Comparison of ENCODE assay signal across 14 cellular contexts in genomic region chr7:140213684-140214074, GRCh38. TPM values are rescaled to one million over a fixed set of nuclear protein-coding genes. Genes with fewer than 3 reads are reported as not detected.
DNase-seq lines count a peak whose midpoint lies in the region; ATAC-seq and FAIRE-seq lines count a peak whose summit lies in the region.
"Had no signal": no experiment of that assay in that cellular context is flagged by ENCODE, and none has a peak within 500 bp of the region (broad histone marks: within the 10 kb centered on the region; RNA-seq: fewer than 3 reads in every experiment).

No MANE protein-coding gene starts in this region.

- H3K4me3 ChIP-seq in BLaER1, result no peak overlapping the region
- peak overlapping the region in 1 of 2 experiments; percentile 38 for H3K4me3 ChIP-seq in mesenchymal stem cell (ENCODE audit: insufficient read depth in 1 of 2, low read depth in 1 of 2, low read length in 2 of 2)
- H3K4me3 ChIP-seq: psoas muscle had no signal

- H3K36me3 ChIP-seq in BLaER1, result no peaks in the 10 kb centered on the region
- no peaks in the 10 kb centered on the region for H3K36me3 ChIP-seq in mesenchymal stem cell (ENCODE audit: control insufficient read depth in 1 of 2, insufficient read depth in 2 of 2, low read depth in 1 of 2, low read length in 2 of 2)

- H4K20me1 ChIP-seq in BLaER1, result no peaks in the 10 kb centered on the region

- H3K27me3 ChIP-seq in BLaER1 (no peaks in the 10 kb centered on the region), mesenchymal stem cell (ENCODE audit: control insufficient read depth in 1 of 2, insufficient read depth in 1 of 2, low read length in 2 of 2) (peaks cover 0 to 35% of the 10 kb centered on the region in 2 experiments)

- no peak for FAIRE-seq in frontal cortex (lab: Jason Lieb, UNC)
- FAIRE-seq: endothelial cell of umbilical vein had no signal

- H3K14ac ChIP-seq in mesenchymal stem cell (ENCODE audit: low read length in 2 of 2), result no peak overlapping the region

- no peak overlapping the region for H2BK12ac ChIP-seq in mesenchymal stem cell (ENCODE audit: low read length in 2 of 2)

- H2AFZ ChIP-seq in mesenchymal stem cell (ENCODE audit: low read depth, low read length), result no peak overlapping the region

- H3K4me1 Mint-ChIP-seq in activated CD4-positive, alpha-beta memory T cell treated with anti-CD3 and anti-CD28 coated beads, Interleukin-2, amount 10 ng/mL, durations not matched to agents 7 days and 5 days, result peaks cover 67% of the 10 kb centered on the region

- H2BK15ac ChIP-seq in mesenchymal stem cell (ENCODE audit: low read depth, poor library complexity, severe bottlenecking), result no peak overlapping the region

- H3K79me1 ChIP-seq in mesenchymal stem cell (replicated peaks; ENCODE audit: low read length, poor library complexity, severe bottlenecking), result no peaks in the 10 kb centered on the region

- peak; percentile 33 for ATAC-seq in GM21515 (IDR thresholded peaks at IDR 0.05; ENCODE audit: unreplicated experiment)
- no peak for ATAC-seq in GM18873 (IDR thresholded peaks at IDR 0.05; ENCODE audit: low FRiP score, unreplicated experiment)
- ATAC-seq: psoas muscle had no signal

- no peak overlapping the region for H3K18ac ChIP-seq in mesenchymal stem cell (ENCODE audit: low read depth in 1 of 2, low read length in 2 of 2)

- no peak overlapping the region for H2BK120ac ChIP-seq in mesenchymal stem cell (ENCODE audit: low read depth, low read length)

- no peak overlapping the region for H2BK5ac ChIP-seq in mesenchymal stem cell (ENCODE audit: low read depth, low read length, poor library complexity, severe bottlenecking)

- no peak overlapping the region for H4K91ac ChIP-seq in mesenchymal stem cell (ENCODE audit: low read length)

- no peak for DNase-seq in activated CD4-positive, alpha-beta memory T cell treated with anti-CD3 and anti-CD28 coated beads, Interleukin-2, amount 10 ng/mL, durations not matched to agents 7 days and 5 days
- DNase-seq in mesenchymal stem cell (no peak), frontal cortex (ENCODE audit: low spot score in 2 of 2) (no peak), NCI-H446 treated with DMSO at 0.1 percent for 48 hours (lab: John Stamatoyannopoulos, UW) (no peak), NCI-H2107 (lab: John Stamatoyannopoulos, UW) (no peak)
- DNase-seq: activated effector memory CD4-positive, alpha-beta T cell treated with anti-CD3 and anti-CD28 coated beads, Interleukin-2, amount 50 U/mL, for 16 hours; stimulated activated CD4-positive, alpha-beta T cell treated with anti-CD3 and anti-CD28 coated beads, Interleukin-4, amount 100 ng/mL, for 24 hours had no signal

- H3K27me3 Mint-ChIP-seq in activated CD4-positive, alpha-beta memory T cell treated with anti-CD3 and anti-CD28 coated beads, Interleukin-2, amount 10 ng/mL, durations not matched to agents 7 days and 5 days, result no peaks in the 10 kb centered on the region
- H3K27me3 Mint-ChIP-seq: stimulated activated naive CD8-positive, alpha-beta T cell treated with anti-CD3 and anti-CD28 coated beads, Interleukin-15, Interleukin-2, amounts not matched to agents 100 ng/mL and 50 ng/mL, for 24 hours had no signal

- H3K36me3 Mint-ChIP-seq in activated CD4-positive, alpha-beta memory T cell treated with anti-CD3 and anti-CD28 coated beads, Interleukin-2, amount 10 ng/mL, durations not matched to agents 7 days and 5 days (ENCODE audit: low read depth), result peaks cover 18% of the 10 kb centered on the region

- H3K4ac ChIP-seq in mesenchymal stem cell (ENCODE audit: low read depth in 1 of 2, low read length in 2 of 2), result no peak overlapping the region

- H3K27ac ChIP-seq in BLaER1 (no peak overlapping the region), mesenchymal stem cell (ENCODE audit: low read length, poor library complexity, severe bottlenecking) (no peak overlapping the region)
- H3K27ac ChIP-seq: C4-2B, psoas muscle had no signal

- H3K27ac Mint-ChIP-seq in activated CD4-positive, alpha-beta memory T cell treated with anti-CD3 and anti-CD28 coated beads, Interleukin-2, amount 10 ng/mL, durations not matched to agents 7 days and 5 days, result peak overlapping the region; percentile 65

- H2AK5ac ChIP-seq in mesenchymal stem cell (ENCODE audit: low read length, severe bottlenecking), result no peak overlapping the region

- H3K9me3 Mint-ChIP-seq in activated CD4-positive, alpha-beta memory T cell treated with anti-CD3 and anti-CD28 coated beads, Interleukin-2, amount 10 ng/mL, durations not matched to agents 7 days and 5 days, result peaks cover 17% of the 10 kb centered on the region
- H3K9me3 Mint-ChIP-seq: stimulated activated naive CD8-positive, alpha-beta T cell treated with anti-CD3 and anti-CD28 coated beads, Interleukin-15, Interleukin-2, amounts not matched to agents 100 ng/mL and 50 ng/mL, for 24 hours had no signal

- WGBS in mesenchymal stem cell, result 82% methylated on average over 3 of the region's 3 CpGs

- H3K4me2 ChIP-seq in BLaER1 (peak overlapping the region; percentile 44; the same call in 1 of the 2 replicates), mesenchymal stem cell (ENCODE audit: low read length, poor library complexity, severe bottlenecking) (no peak overlapping the region)

- no peak overlapping the region for H3K9ac ChIP-seq in BLaER1
- peak overlapping the region; percentile 26 for H3K9ac ChIP-seq in mesenchymal stem cell (ENCODE audit: low read length)

- H3K9me3 ChIP-seq in BLaER1 (peaks cover 11% of the 10 kb centered on the region), mesenchymal stem cell (ENCODE audit: control insufficient read depth, low read length) (no peaks in the 10 kb centered on the region)
- H3K9me3 ChIP-seq: psoas muscle had no signal

- POLR2A ChIA-PET in activated CD4-positive, alpha-beta memory T cell treated with anti-CD3 and anti-CD28 coated beads, Interleukin-2, amount 10 ng/mL, durations not matched to agents 7 days and 5 days (lab: Charles Lee), result interaction anchor here (1.5 to 16.0 kb wide), 6 partner anchors 12 to 264 kb away, joined by 4 to 318 read pairs (median 35); partner anchors contain the start of gene KDM7A

- H3K4me3 Mint-ChIP-seq in activated CD4-positive, alpha-beta memory T cell treated with anti-CD3 and anti-CD28 coated beads, Interleukin-2, amount 10 ng/mL, durations not matched to agents 7 days and 5 days, result no peak overlapping the region
- H3K4me3 Mint-ChIP-seq: stimulated activated naive CD8-positive, alpha-beta T cell treated with anti-CD3 and anti-CD28 coated beads, Interleukin-15, Interleukin-2, amounts not matched to agents 100 ng/mL and 50 ng/mL, for 24 hours had no signal

- peaks cover 39% of the 10 kb centered on the region for H3K4me1 ChIP-seq in BLaER1
- peaks cover 1% of the 10 kb centered on the region for H3K4me1 ChIP-seq in mesenchymal stem cell (ENCODE audit: control insufficient read depth, insufficient read depth, low read depth, low read length)
- H3K4me1 ChIP-seq: psoas muscle had no signal

- CTCF ChIA-PET in activated CD4-positive, alpha-beta memory T cell treated with anti-CD3 and anti-CD28 coated beads, Interleukin-2, amount 10 ng/mL, durations not matched to agents 7 days and 5 days (lab: Charles Lee), result interaction anchor here (1.0 kb wide), 1 partner anchor 40 kb away, joined by 3 read pairs; no protein-coding TSS in a partner anchor

- no peak overlapping the region for H4K8ac ChIP-seq in mesenchymal stem cell (ENCODE audit: low read length)

- H3K23ac ChIP-seq in mesenchymal stem cell (ENCODE audit: low read length in 2 of 2), result no peak overlapping the region

RNA-seq across cellular contexts. Expression of gene KDM7A, which starts 36.9 kb away (rescaled TPM):
- total RNA-seq in activated CD4-positive, alpha-beta memory T cell treated with anti-CD3 and anti-CD28 coated beads, Interleukin-2, amount 10 ng/mL, durations not matched to agents 7 days and 5 days, result 10 to 100 TPM; 24.3 to 25.9 TPM
- 1.7 TPM for polyA plus RNA-seq in mesenchymal stem cell (2013, experiment 1 of 2)
- polyA plus RNA-seq in mesenchymal stem cell (2013, experiment 2 of 2), result 1.5 TPM
- 16.3 TPM for total RNA-seq in frontal cortex
